5 cellular contexts compared by ENCODE assay signal in genomic region chr7:104276730-104277129, GRCh38. TPM values are rescaled to one million over a fixed set of nuclear protein-coding genes. Genes with fewer than 3 reads are reported as not detected.
"Had no signal": no experiment of that assay in that cellular context is flagged by ENCODE, and none has a peak within 500 bp of the region (broad histone marks: within the 10 kb centered on the region; RNA-seq: fewer than 3 reads in every experiment).

No MANE protein-coding gene starts in this region.

RNA-seq across cellular contexts. Expression of gene LHFPL3, which starts 51.7 kb away (rescaled TPM):
- total RNA-seq: HT-29, HT1080, IMR-90, K562 had no signal
- polyA plus RNA-seq: IgD-negative memory B cell, IMR-90 had no signal
